Comparison of ENCODE assay signal across 1 cellular context in the genomic region with DNA sequence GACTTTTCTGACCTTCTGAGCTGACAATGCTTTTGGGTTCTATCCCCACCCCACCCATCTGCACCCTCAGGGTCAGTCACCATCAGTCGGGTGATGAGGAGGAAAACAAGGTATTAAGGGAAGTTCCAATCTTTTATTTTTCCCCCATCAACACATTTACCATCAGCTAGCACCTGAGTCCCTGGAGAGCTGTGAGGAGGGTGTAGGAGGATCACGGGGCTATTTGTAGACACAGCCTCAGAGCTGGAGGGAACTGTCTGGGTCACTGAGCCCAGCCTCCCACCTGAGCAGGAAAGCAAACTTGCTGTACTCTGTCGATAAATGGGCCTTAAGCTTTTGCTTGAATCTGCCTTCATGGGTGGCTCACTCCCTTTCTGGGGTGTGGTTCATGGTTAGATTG.
TF ChIP-seq lines count a peak whose summit lies in the region.

No MANE protein-coding gene starts in this region.

TF ChIP-seq in H1, 55 proteins besides CTCF, POLR2A, EP300 and RAD21:
- TF ChIP-seq NRF1 (IDR thresholded peaks at IDR 0.05; ENCODE audit: low read depth, low read length) (no peak), SP2 (IDR thresholded peaks at IDR 0.05; ENCODE audit: low read length) (no peak), RXRA (IDR thresholded peaks at IDR 0.05; ENCODE audit: insufficient read depth, low read depth, low read length) (no peak), TBP (IDR thresholded peaks at IDR 0.05; ENCODE audit: low read depth, low read length) (no peak), GABPA (IDR thresholded peaks at IDR 0.05; ENCODE audit: borderline replicate concordance, insufficient read depth, low read length) (no peak)
TF ChIP-seq in H1: peak in this region for 0.
